ENCODE assay signal across 1 cellular context in the genomic region with DNA sequence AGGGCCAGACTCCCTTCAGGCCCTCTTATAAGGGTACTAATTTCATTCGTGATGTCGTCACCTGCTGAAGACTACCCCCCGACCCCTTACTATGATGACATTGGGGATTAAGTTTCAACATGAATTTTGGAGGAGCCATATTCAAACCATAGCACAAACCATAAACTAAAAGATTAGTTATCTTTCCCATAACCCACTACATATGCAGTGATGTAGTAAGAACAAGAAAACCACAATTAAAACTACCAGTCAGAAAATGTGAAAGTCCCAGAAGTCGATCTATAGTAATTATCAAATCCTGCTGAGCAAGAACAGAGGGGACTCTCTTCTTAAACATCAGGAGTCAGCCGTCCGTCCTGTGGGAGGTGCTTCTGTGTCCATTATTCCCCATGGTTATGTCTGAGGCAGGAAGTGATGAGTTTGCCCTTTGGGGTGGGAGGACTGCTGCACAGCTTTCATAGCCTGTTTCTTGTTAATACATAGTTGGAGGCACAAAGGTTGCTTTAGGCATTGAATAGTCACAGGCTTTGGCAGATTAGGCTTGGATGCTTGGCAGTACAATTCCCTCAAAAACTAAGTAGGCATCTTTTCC.
TF ChIP-seq lines count a peak whose summit lies in the region.

No MANE protein-coding gene starts in this region.

TF ChIP-seq in WTC11, 78 proteins besides CTCF, POLR2A, EP300 and RAD21 (continued from another document):
- TF ChIP-seq, protein P1, sequence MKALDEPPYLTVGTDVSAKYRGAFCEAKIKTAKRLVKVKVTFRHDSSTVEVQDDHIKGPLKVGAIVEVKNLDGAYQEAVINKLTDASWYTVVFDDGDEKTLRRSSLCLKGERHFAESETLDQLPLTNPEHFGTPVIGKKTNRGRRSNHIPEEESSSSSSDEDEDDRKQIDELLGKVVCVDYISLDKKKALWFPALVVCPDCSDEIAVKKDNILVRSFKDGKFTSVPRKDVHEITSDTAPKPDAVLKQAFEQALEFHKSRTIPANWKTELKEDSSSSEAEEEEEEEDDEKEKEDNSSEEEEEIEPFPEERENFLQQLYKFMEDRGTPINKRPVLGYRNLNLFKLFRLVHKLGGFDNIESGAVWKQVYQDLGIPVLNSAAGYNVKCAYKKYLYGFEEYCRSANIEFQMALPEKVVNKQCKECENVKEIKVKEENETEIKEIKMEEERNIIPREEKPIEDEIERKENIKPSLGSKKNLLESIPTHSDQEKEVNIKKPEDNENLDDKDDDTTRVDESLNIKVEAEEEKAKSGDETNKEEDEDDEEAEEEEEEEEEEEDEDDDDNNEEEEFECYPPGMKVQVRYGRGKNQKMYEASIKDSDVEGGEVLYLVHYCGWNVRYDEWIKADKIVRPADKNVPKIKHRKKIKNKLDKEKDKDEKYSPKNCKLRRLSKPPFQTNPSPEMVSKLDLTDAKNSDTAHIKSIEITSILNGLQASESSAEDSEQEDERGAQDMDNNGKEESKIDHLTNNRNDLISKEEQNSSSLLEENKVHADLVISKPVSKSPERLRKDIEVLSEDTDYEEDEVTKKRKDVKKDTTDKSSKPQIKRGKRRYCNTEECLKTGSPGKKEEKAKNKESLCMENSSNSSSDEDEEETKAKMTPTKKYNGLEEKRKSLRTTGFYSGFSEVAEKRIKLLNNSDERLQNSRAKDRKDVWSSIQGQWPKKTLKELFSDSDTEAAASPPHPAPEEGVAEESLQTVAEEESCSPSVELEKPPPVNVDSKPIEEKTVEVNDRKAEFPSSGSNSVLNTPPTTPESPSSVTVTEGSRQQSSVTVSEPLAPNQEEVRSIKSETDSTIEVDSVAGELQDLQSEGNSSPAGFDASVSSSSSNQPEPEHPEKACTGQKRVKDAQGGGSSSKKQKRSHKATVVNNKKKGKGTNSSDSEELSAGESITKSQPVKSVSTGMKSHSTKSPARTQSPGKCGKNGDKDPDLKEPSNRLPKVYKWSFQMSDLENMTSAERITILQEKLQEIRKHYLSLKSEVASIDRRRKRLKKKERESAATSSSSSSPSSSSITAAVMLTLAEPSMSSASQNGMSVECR (CRISPR knock-in tag; IDR thresholded peaks at IDR 0.05; ENCODE audit: borderline replicate concordance) = no peak
- no peak for TF ChIP-seq ZNF396 (CRISPR knock-in tag; IDR thresholded peaks at IDR 0.05; ENCODE audit: borderline replicate concordance)
- TF ChIP-seq TEAD1 (CRISPR knock-in tag; IDR thresholded peaks at IDR 0.05) = no peak
- TF ChIP-seq ZNF232 (CRISPR knock-in tag; IDR thresholded peaks at IDR 0.05) = no peak
- TF ChIP-seq NR3C1 (CRISPR knock-in tag; conservative IDR thresholded peaks at IDR 0.05; ENCODE audit: low read depth) = no peak
- no peak for TF ChIP-seq GABPB1 (CRISPR knock-in tag; IDR thresholded peaks at IDR 0.05)
- no peak for TF ChIP-seq IRF2 (CRISPR knock-in tag; IDR thresholded peaks at IDR 0.05; ENCODE audit: borderline replicate concordance, low read depth)
- TF ChIP-seq, protein P2, sequence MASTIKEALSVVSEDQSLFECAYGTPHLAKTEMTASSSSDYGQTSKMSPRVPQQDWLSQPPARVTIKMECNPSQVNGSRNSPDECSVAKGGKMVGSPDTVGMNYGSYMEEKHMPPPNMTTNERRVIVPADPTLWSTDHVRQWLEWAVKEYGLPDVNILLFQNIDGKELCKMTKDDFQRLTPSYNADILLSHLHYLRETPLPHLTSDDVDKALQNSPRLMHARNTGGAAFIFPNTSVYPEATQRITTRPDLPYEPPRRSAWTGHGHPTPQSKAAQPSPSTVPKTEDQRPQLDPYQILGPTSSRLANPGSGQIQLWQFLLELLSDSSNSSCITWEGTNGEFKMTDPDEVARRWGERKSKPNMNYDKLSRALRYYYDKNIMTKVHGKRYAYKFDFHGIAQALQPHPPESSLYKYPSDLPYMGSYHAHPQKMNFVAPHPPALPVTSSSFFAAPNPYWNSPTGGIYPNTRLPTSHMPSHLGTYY (CRISPR knock-in tag; IDR thresholded peaks at IDR 0.05) = no peak
